In the genomic region with DNA sequence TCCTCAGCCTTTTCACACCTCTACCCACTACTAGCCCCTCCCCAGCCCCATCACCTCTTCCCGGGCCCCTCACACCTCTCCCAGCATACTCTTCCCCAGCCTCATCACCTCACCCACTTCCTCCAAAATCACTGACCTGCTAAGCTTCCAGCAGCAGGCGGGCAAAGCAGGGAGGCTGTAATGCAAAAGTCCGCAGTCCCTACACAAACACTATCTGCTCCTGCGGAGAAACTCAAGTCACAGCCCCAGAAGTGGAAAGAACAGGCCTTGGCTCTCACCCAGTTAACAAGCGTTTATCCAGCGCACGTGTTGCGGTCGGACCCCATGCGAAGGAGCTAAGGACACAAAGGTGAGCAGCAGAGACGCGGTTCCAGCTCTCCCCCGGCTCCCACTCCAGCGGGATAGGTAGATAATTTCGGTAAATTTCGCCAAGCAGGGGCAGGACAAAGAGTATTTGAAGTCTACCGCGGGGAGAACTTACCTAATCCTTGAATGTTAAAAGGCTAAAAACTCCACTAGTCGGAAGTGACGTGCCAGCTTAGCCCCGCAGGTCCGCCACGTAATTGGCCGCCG, we compare ENCODE assay signal across 8 cellular contexts. TPM values are rescaled to one million over a fixed set of nuclear protein-coding genes. Genes with fewer than 3 reads are reported as not detected.
A peak's percentile ranks its signal among the peaks of the same experiment; 100 is the strongest.
DNase-seq lines count a peak whose midpoint lies in the region; ATAC-seq and TF ChIP-seq lines count a peak whose summit lies in the region.

No MANE protein-coding gene starts in this region.

- peak overlapping the region; percentile 94 for H3K27ac Mint-ChIP-seq in activated CD4-positive, alpha-beta memory T cell treated with anti-CD3 and anti-CD28 coated beads for 36 hours

- H3F3A ChIP-seq in neural cell (ENCODE audit: insufficient read depth, low read length, poor library complexity, severe bottlenecking), result no peaks in the 10 kb centered on the region

- POLR2A ChIA-PET in activated CD4-positive, alpha-beta memory T cell treated with anti-CD3 and anti-CD28 coated beads for 36 hours (lab: Charles Lee), result interaction anchor here (0.7 to 1.8 kb wide), 12 partner anchors 10 to 438 kb away, joined by 3 to 6 read pairs (median 4); partner anchors contain the start of gene TRIM26

- no peak for TF ChIP-seq EP300 in neural cell (conservative IDR thresholded peaks at IDR 0.05; ENCODE audit: poor library complexity, severe bottlenecking)

- H3K4me1 Mint-ChIP-seq in activated CD4-positive, alpha-beta memory T cell treated with anti-CD3 and anti-CD28 coated beads for 36 hours (ENCODE audit: low read depth), result peaks cover 57% of the 10 kb centered on the region

- no peak for TF ChIP-seq CTCF in neural cell (IDR thresholded peaks at IDR 0.05; ENCODE audit: poor library complexity, severe bottlenecking)

- peak; percentile 29 to 32 for DNase-seq in NCI-H187 (lab: John Stamatoyannopoulos, UW)
- DNase-seq in NCI-H187 treated with DMSO at 0.1 percent for 48 hours (lab: John Stamatoyannopoulos, UW), result no peak
- peak; percentile 72 for DNase-seq in NCI-H345 treated with DMSO at 0.1 percent for 48 hours (lab: John Stamatoyannopoulos, UW; ENCODE audit: unreplicated experiment)
- DNase-seq in activated CD4-positive, alpha-beta memory T cell treated with anti-CD3 and anti-CD28 coated beads for 36 hours, result no peak
- DNase-seq in erythroblast (lab: John Stamatoyannopoulos, UW), result peak; percentile 82 to 85
- DNase-seq in substantia nigra (lab: John Stamatoyannopoulos, UW), result peak in 13 of 49 donors; percentile 7 to 83 (median 46)

- peaks cover 3% of the 10 kb centered on the region for H3K9me3 Mint-ChIP-seq in activated CD4-positive, alpha-beta memory T cell treated with anti-CD3 and anti-CD28 coated beads for 36 hours

- H3K9me3 ChIP-seq in neural cell (ENCODE audit: low read length), result no peaks in the 10 kb centered on the region

- H3K79me2 ChIP-seq in neural cell (replicated peaks; ENCODE audit: insufficient read depth, low read length), result peaks cover 46% of the 10 kb centered on the region

- no peaks in the 10 kb centered on the region for H3K36me3 ChIP-seq in neural cell (ENCODE audit: insufficient read depth, low read length)

- H2AFZ ChIP-seq in neural cell (ENCODE audit: low read depth, low read length), result peak overlapping the region; percentile 79

- peak; percentile 14 for ATAC-seq in HG03064 (IDR thresholded peaks at IDR 0.05; ENCODE audit: low read depth, unreplicated experiment)

- peak overlapping the region; percentile 92 for H3K27ac ChIP-seq in neural cell (ENCODE audit: low read length)
- H3K27ac ChIP-seq in substantia nigra (ENCODE audit: low read depth, low read length, poor library complexity, severe bottlenecking), result peak overlapping the region; percentile 92

- H3K9me2 ChIP-seq in neural cell (ENCODE audit: insufficient read depth, low read length), result no peaks in the 10 kb centered on the region

- peak overlapping the region; percentile 79 for H3K4me3 ChIP-seq in neural cell (ENCODE audit: low read length)

- peak overlapping the region; percentile 82 for H3K4me2 ChIP-seq in neural cell (ENCODE audit: low read length)

- CTCF ChIA-PET in activated CD4-positive, alpha-beta memory T cell treated with anti-CD3 and anti-CD28 coated beads for 36 hours (lab: Charles Lee), result interaction anchor here (0.6 to 5.3 kb wide), 7 partner anchors 87 to 827 kb away, joined by 3 to 27 read pairs (median 6); partner anchors contain the start of gene TRIM26

- H4K20me1 ChIP-seq in neural cell (ENCODE audit: insufficient read depth), result no peaks in the 10 kb centered on the region

- intact Hi-C loops in activated CD4-positive, alpha-beta memory T cell treated with anti-CD3 and anti-CD28 coated beads for 36 hours (cut with micrococcal nuclease), result loop anchor here (1.0 to 10.0 kb wide), 6 partner anchors 19 to 291 kb away; partner anchors contain the start of genes GNL1, MRPS18B, PPP1R10 and PPP1R11

- H3K9ac ChIP-seq in neural cell (ENCODE audit: low read length), result peak overlapping the region; percentile 95

- no peaks in the 10 kb centered on the region for H3K27me3 ChIP-seq in neural cell (ENCODE audit: insufficient read depth, low read depth, low read length)

- no peaks in the 10 kb centered on the region for H3K27me3 Mint-ChIP-seq in activated CD4-positive, alpha-beta memory T cell treated with anti-CD3 and anti-CD28 coated beads for 36 hours

- no peak for TF ChIP-seq RAD21 in neural cell (conservative IDR thresholded peaks at IDR 0.05)

- peaks cover 20% of the 10 kb centered on the region for H3K36me3 Mint-ChIP-seq in activated CD4-positive, alpha-beta memory T cell treated with anti-CD3 and anti-CD28 coated beads for 36 hours

- peak overlapping the region; percentile 92 for H3K4me3 Mint-ChIP-seq in activated CD4-positive, alpha-beta memory T cell treated with anti-CD3 and anti-CD28 coated beads for 36 hours

- TF ChIP-seq POLR2A in erythroblast (IDR thresholded peaks at IDR 0.05; ENCODE audit: low read length), result no peak

TF ChIP-seq in neural cell, 6 proteins besides CTCF, POLR2A, EP300 and RAD21:
- peak; percentile 69 for TF ChIP-seq POLR2AphosphoS5 (IDR thresholded peaks at IDR 0.05)
- TF ChIP-seq, protein P1, sequence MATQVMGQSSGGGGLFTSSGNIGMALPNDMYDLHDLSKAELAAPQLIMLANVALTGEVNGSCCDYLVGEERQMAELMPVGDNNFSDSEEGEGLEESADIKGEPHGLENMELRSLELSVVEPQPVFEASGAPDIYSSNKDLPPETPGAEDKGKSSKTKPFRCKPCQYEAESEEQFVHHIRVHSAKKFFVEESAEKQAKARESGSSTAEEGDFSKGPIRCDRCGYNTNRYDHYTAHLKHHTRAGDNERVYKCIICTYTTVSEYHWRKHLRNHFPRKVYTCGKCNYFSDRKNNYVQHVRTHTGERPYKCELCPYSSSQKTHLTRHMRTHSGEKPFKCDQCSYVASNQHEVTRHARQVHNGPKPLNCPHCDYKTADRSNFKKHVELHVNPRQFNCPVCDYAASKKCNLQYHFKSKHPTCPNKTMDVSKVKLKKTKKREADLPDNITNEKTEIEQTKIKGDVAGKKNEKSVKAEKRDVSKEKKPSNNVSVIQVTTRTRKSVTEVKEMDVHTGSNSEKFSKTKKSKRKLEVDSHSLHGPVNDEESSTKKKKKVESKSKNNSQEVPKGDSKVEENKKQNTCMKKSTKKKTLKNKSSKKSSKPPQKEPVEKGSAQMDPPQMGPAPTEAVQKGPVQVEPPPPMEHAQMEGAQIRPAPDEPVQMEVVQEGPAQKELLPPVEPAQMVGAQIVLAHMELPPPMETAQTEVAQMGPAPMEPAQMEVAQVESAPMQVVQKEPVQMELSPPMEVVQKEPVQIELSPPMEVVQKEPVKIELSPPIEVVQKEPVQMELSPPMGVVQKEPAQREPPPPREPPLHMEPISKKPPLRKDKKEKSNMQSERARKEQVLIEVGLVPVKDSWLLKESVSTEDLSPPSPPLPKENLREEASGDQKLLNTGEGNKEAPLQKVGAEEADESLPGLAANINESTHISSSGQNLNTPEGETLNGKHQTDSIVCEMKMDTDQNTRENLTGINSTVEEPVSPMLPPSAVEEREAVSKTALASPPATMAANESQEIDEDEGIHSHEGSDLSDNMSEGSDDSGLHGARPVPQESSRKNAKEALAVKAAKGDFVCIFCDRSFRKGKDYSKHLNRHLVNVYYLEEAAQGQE (IDR thresholded peaks at IDR 0.05; ENCODE audit: borderline replicate concordance), result no peak
- no peak for TF ChIP-seq TAF1 (IDR thresholded peaks at IDR 0.05; ENCODE audit: low read depth)
- TF ChIP-seq SMC3 (conservative IDR thresholded peaks at IDR 0.05; ENCODE audit: poor library complexity), result no peak
- TF ChIP-seq MXI1 (conservative IDR thresholded peaks at IDR 0.05; ENCODE audit: poor library complexity, severe bottlenecking), result peak; percentile 94
- no peak for TF ChIP-seq EZH2 (IDR thresholded peaks at IDR 0.05; ENCODE audit: borderline replicate concordance, insufficient read depth, low read length, poor library complexity, severe bottlenecking)

RNA-seq across cellular contexts. Expression of gene TRIM39, which starts 0.8 kb away (rescaled TPM):
- total RNA-seq in activated CD4-positive, alpha-beta memory T cell treated with anti-CD3 and anti-CD28 coated beads for 36 hours, result 10 to 100 TPM; 13.7 to 15.6 TPM
- polyA plus RNA-seq in neural cell, result 9.2 and 14.0 TPM in 2 replicates
- polyA minus RNA-seq in neural cell, result 13.4 and 16.1 TPM in 2 replicates

RNA-seq across cellular contexts. Expression of gene RPP21, which starts 19.0 kb away (rescaled TPM):
- 10 to 100 TPM; 34.6 to 38.3 TPM for total RNA-seq in activated CD4-positive, alpha-beta memory T cell treated with anti-CD3 and anti-CD28 coated beads for 36 hours
- polyA plus RNA-seq in neural cell, result 109 and 116 TPM in 2 replicates
- polyA minus RNA-seq in neural cell, result 26.3 and 31.2 TPM in 2 replicates

Comparison
In these comparisons a context has a peak if more than half of its experiments do, and no peak if none do; other contexts are left out.
1. DNase-seq: peak in NCI-H187 (2 of 2), NCI-H345 treated with DMSO at 0.1 percent for 48 hours (single experiment) and erythroblast (2 of 2); none in NCI-H187 treated with DMSO at 0.1 percent for 48 hours (single experiment) and activated CD4-positive, alpha-beta memory T cell treated with anti-CD3 and anti-CD28 coated beads for 36 hours (single experiment).